Comparison of ENCODE assay signal across 22 cellular contexts in genomic region chr2:36834203-36834602, GRCh38.
"Had no signal": no experiment of that assay in that cellular context is flagged by ENCODE, and none has a peak within 500 bp of the region (broad histone marks: within the 10 kb centered on the region; RNA-seq: fewer than 3 reads in every experiment).

No MANE protein-coding gene starts in this region.

- H3K27ac ChIP-seq: coronary artery, SJCRH30, VCaP had no signal

- H3K9me3 Mint-ChIP-seq: activated naive CD4-positive, alpha-beta T cell treated with anti-CD3 and anti-CD28 coated beads, Interleukin-2, amount 50 U/mL, for 72 hours had no signal

- H3K9me3 ChIP-seq: SJCRH30, SK-N-SH had no signal

- H3K36me3 ChIP-seq: SJCRH30 had no signal

- H3K27me3 ChIP-seq: SJCRH30 had no signal

- H3K4me1 ChIP-seq: SJCRH30 had no signal

- H3K4me3 ChIP-seq: coronary artery, SJCRH30 had no signal

- H3K4me1 Mint-ChIP-seq: activated T-helper 17 cell treated with anti-CD3 and anti-CD28 coated beads, Interleukin-2, amount 50 U/mL, for 72 hours had no signal

- H3K4me2 ChIP-seq: SK-N-SH had no signal

- ATAC-seq: activated naive CD4-positive, alpha-beta T cell treated with anti-CD3 and anti-CD28 coated beads, Interleukin-2, amount 50 U/mL, for 72 hours; activated T-helper 17 cell treated with anti-CD3 and anti-CD28 coated beads, Interleukin-2, amount 50 U/mL, for 72 hours; Right ventricle myocardium inferior had no signal

- DNase-seq: activated CD4-positive, alpha-beta memory T cell treated with anti-CD3 and anti-CD28 coated beads, Interleukin-2, amount 10 ng/mL, durations not matched to agents 7 days and 5 days; activated CD4-positive, alpha-beta T cell treated with anti-CD3 and anti-CD28 coated beads, Interleukin-2, amount 50 U/mL, for 1 hour; activated gamma-delta T cell; activated T-cell treated with anti-CD3 and anti-CD28 coated beads for 4 hours; activated T-cell treated with anti-CD3 and anti-CD28 coated beads, Interleukin-2, amount 50 U/mL, for 48 hours; caudate nucleus; NCI-H1092; NCI-H1930; NCI-H2107; NCI-H2171 treated with DMSO at 0.1 percent for 48 hours; NCI-H226; NCI-H526; NCI-H82; SJCRH30; SK-N-SH; T-helper 1 cell had no signal

- H3K27ac Mint-ChIP-seq: activated CD4-positive, alpha-beta memory T cell treated with anti-CD3 and anti-CD28 coated beads, Interleukin-2, amount 10 ng/mL, durations not matched to agents 7 days and 5 days; activated T-helper 17 cell treated with anti-CD3 and anti-CD28 coated beads, Interleukin-2, amount 50 U/mL, for 72 hours had no signal

- H3K9ac ChIP-seq: SK-N-SH had no signal

- H3K4me3 Mint-ChIP-seq: activated CD4-positive, alpha-beta memory T cell treated with anti-CD3 and anti-CD28 coated beads, Interleukin-2, amount 10 ng/mL, durations not matched to agents 7 days and 5 days; activated CD4-positive, alpha-beta T cell treated with anti-CD3 and anti-CD28 coated beads for 36 hours had no signal
